In genomic region chr5:20241351-20241750, GRCh38 we compare ENCODE assay signal across 8 cellular contexts.
"Had no signal": no experiment of that assay in that cellular context is flagged by ENCODE, and none has a peak within 500 bp of the region (broad histone marks: within the 10 kb centered on the region; RNA-seq: fewer than 3 reads in every experiment).

No MANE protein-coding gene starts in this region.

- ATAC-seq: HCT116, K562 had no signal

- H3K36me3 ChIP-seq: HAP-1 had no signal

- DNase-seq: GM23248, GOT3, H7, HFFc6, IMR-90 had no signal

- H3K27ac ChIP-seq: GM23248 had no signal

- H2AFZ ChIP-seq: GM23248 had no signal

- H3K9ac ChIP-seq: GM23248 had no signal

- H3K4me3 ChIP-seq: GM23248, HAP-1, K562 had no signal
